ENCODE assay signal across 17 cellular contexts in the genomic region with DNA sequence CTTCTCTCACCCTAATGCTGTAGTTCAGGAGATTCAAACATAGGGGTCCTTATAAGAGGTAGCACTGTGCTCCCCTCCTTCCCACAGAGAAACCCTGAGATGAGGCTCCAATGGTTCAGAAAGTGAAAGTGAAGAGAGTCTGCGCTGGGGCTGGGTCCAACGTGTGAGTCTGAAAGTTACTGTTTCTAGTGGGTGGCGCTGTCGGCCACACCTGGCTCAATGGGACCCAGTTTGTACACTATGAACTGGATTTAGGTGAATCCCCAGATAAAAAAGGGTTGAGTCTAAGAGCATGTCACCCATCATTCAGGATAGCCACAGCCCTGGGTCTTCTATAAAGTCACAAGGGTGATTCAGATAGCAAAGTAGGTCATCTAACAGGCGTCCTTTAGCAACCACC. TPM values are rescaled to one million over a fixed set of nuclear protein-coding genes. Genes with fewer than 3 reads are reported as not detected.
DNase-seq lines count a peak whose midpoint lies in the region; ATAC-seq, FAIRE-seq and TF ChIP-seq lines count a peak whose summit lies in the region.
"Had no signal": no experiment of that assay in that cellular context is flagged by ENCODE, and none has a peak within 500 bp of the region (broad histone marks: within the 10 kb centered on the region; RNA-seq: fewer than 3 reads in every experiment).

No MANE protein-coding gene starts in this region.

- TF ChIP-seq CTCF in PC-3 (conservative IDR thresholded peaks at IDR 0.05; ENCODE audit: low read depth, low read length) = no peak

- H3K27ac ChIP-seq in PC-3 (ENCODE audit: low read length) (no peak overlapping the region), Karpas-422 (ENCODE audit: low read length) (no peak overlapping the region)
- H3K27ac ChIP-seq: neural progenitor cell, VCaP had no signal

- H3K9me3 ChIP-seq in PC-3 (ENCODE audit: low read length) (no peaks in the 10 kb centered on the region), Karpas-422 (ENCODE audit: low read length) (no peaks in the 10 kb centered on the region)

- H3K4me3 ChIP-seq in PC-3 (ENCODE audit: low read length) (no peak overlapping the region), Karpas-422 (ENCODE audit: low read length) (no peak overlapping the region)
- H3K4me3 ChIP-seq: neural progenitor cell had no signal

- H2AFZ ChIP-seq in PC-3 (ENCODE audit: low read length) (no peak overlapping the region), Karpas-422 (ENCODE audit: low read length) (no peak overlapping the region)
- H2AFZ ChIP-seq: neural progenitor cell had no signal

- no peaks in the 10 kb centered on the region for H3F3A ChIP-seq in PC-3 (ENCODE audit: low read length, unreplicated experiment)

- CTCF ChIA-PET in PC-3 (lab: Charles Lee) = no interaction called here

- intact Hi-C loops in PC-3 (cut with micrococcal nuclease) = no loop called here

- H3K79me2 ChIP-seq in PC-3 (ENCODE audit: low read length) = no peaks in the 10 kb centered on the region
- no peaks in the 10 kb centered on the region for H3K79me2 ChIP-seq in Karpas-422 (ENCODE audit: low read length)

- no peak overlapping the region for H3K9ac ChIP-seq in PC-3 (ENCODE audit: low read length)
- no peak overlapping the region for H3K9ac ChIP-seq in Karpas-422 (ENCODE audit: low read length)
- H3K9ac ChIP-seq: neural progenitor cell had no signal

- H3K4me1 ChIP-seq in PC-3 (ENCODE audit: insufficient read depth, low read length) = no peaks in the 10 kb centered on the region
- H3K4me1 ChIP-seq in Karpas-422 (ENCODE audit: low read length) = peaks cover 5% of the 10 kb centered on the region; the same call in 1 of the 2 replicates
- H3K4me1 ChIP-seq: neural progenitor cell had no signal

- POLR2A ChIA-PET in PC-3 (lab: Charles Lee; ENCODE audit: unreplicated experiment) = no interaction called here

- H4K20me1 ChIP-seq in PC-3 (ENCODE audit: low read length) (no peaks in the 10 kb centered on the region), Karpas-422 (ENCODE audit: insufficient read depth, low read depth, low read length) (no peaks in the 10 kb centered on the region)

- peak; percentile 77 for FAIRE-seq in GM18507 (lab: Jason Lieb, UNC)
- FAIRE-seq: colon, endothelial cell of umbilical vein had no signal

- H3K9me2 ChIP-seq in PC-3 (replicated peaks; ENCODE audit: low read length) = no peaks in the 10 kb centered on the region
- H3K9me2 ChIP-seq in Karpas-422 (replicated peaks; ENCODE audit: insufficient read depth, low read length) = no peaks in the 10 kb centered on the region

- H3K27me3 ChIP-seq in PC-3 (ENCODE audit: low read length) (no peaks in the 10 kb centered on the region), Karpas-422 (ENCODE audit: low read length) (no peaks in the 10 kb centered on the region)
- H3K27me3 ChIP-seq: neural progenitor cell had no signal

- no peak overlapping the region for H3K4me2 ChIP-seq in PC-3 (ENCODE audit: low read length)
- no peak overlapping the region for H3K4me2 ChIP-seq in Karpas-422 (ENCODE audit: low read depth, low read length, poor library complexity, severe bottlenecking)
- H3K4me2 ChIP-seq: neural progenitor cell had no signal

- H3K36me3 ChIP-seq in PC-3 (ENCODE audit: low read depth, low read length) (no peaks in the 10 kb centered on the region), Karpas-422 (ENCODE audit: insufficient read depth, low read length) (no peaks in the 10 kb centered on the region)
- H3K36me3 ChIP-seq: neural progenitor cell had no signal

- BruUV-seq in PC-3 (replicated peaks; lab: Mats Ljungman, UMichigan) = no TSS peak

- peak; percentile 80 for ATAC-seq in GM21529 (IDR thresholded peaks at IDR 0.05; ENCODE audit: unreplicated experiment)
- ATAC-seq in HG03571 (IDR thresholded peaks at IDR 0.05; ENCODE audit: unreplicated experiment) = peak; percentile 71
- ATAC-seq in left lobe of liver = peak; percentile 52
- no peak for ATAC-seq in PC-3

- DNase-seq in GM18507 (ENCODE audit: extremely low spot score, insufficient read length, low read depth) (no peak), left lobe of liver (ENCODE audit: low spot score) (no peak), PC-3 (no peak), NCI-H1105 treated with DMSO at 0.1 percent for 48 hours (lab: John Stamatoyannopoulos, UW) (no peak), Karpas-422 (no peak)
- DNase-seq: activated gamma-delta T cell treated with Interleukin-2 at 50 U/mL for 16 hours, aorta, glutamatergic neuron, NCI-H1048, NCI-H82 had no signal

RNA-seq across cellular contexts. Expression of a gene that starts 2.8 kb away (rescaled TPM):
- total RNA-seq in left lobe of liver (not detected), PC-3 (2014; rRNA removed) (not detected in 2 replicates)
- total RNA-seq in Karpas-422 (2014; rRNA removed; shearing (Covaris generic); ENCODE audit: low replicate concordance) = not detected in 2 replicates
- total RNA-seq: aorta, endothelial cell of umbilical vein, renal cortical epithelial cell had no signal

RNA-seq across cellular contexts. Expression of a gene that starts 21.1 kb away (rescaled TPM):
- total RNA-seq in left lobe of liver (not detected), PC-3 (2014; rRNA removed) (not detected in 2 replicates)
- total RNA-seq in Karpas-422 (2014; rRNA removed; shearing (Covaris generic); ENCODE audit: low replicate concordance) = not detected in 2 replicates
- total RNA-seq: aorta, endothelial cell of umbilical vein, renal cortical epithelial cell had no signal

RNA-seq across cellular contexts. Expression of a gene that starts 27.4 kb away (rescaled TPM):
- total RNA-seq in left lobe of liver = not detected
- 0.55 and 1.0 TPM in 2 replicates for total RNA-seq in PC-3 (2014; rRNA removed)
- not detected in 2 replicates for total RNA-seq in Karpas-422 (2014; rRNA removed; shearing (Covaris generic); ENCODE audit: low replicate concordance)
- total RNA-seq: aorta, endothelial cell of umbilical vein had no signal

RNA-seq across cellular contexts. Expression of a gene that starts 38.3 kb away (rescaled TPM):
- total RNA-seq in left lobe of liver (not detected), PC-3 (2014; rRNA removed) (not detected in 2 replicates)
- total RNA-seq in Karpas-422 (2014; rRNA removed; shearing (Covaris generic); ENCODE audit: low replicate concordance) = not detected in 2 replicates
- total RNA-seq: aorta, endothelial cell of umbilical vein, renal cortical epithelial cell had no signal

RNA-seq across cellular contexts. Expression of a gene that starts 53.6 kb away (rescaled TPM):
- total RNA-seq in left lobe of liver (not detected), PC-3 (2014; rRNA removed) (not detected in 2 replicates)
- total RNA-seq in Karpas-422 (2014; rRNA removed; shearing (Covaris generic); ENCODE audit: low replicate concordance) = not detected in 2 replicates
- total RNA-seq: aorta, endothelial cell of umbilical vein, renal cortical epithelial cell had no signal
